In genomic region chr12:86634706-86635410, GRCh38 we compare ENCODE assay signal across 27 cellular contexts.
DNase-seq lines count a peak whose midpoint lies in the region; ATAC-seq, FAIRE-seq and TF ChIP-seq lines count a peak whose summit lies in the region.
"Had no signal": no experiment of that assay in that cellular context is flagged by ENCODE, and none has a peak within 500 bp of the region (broad histone marks: within the 10 kb centered on the region; RNA-seq: fewer than 3 reads in every experiment).

No MANE protein-coding gene starts in this region.

- CTCF ChIA-PET in MCF 10A (lab: Yijun Ruan, JAX): no interaction called here

- no peaks in the 10 kb centered on the region for H3K27me3 ChIP-seq in breast epithelium
- H3K27me3 ChIP-seq in astrocyte (ENCODE audit: insufficient read depth, low read length): no peaks in the 10 kb centered on the region
- no peaks in the 10 kb centered on the region for H3K27me3 ChIP-seq in foreskin keratinocyte
- H3K27me3 ChIP-seq: BLaER1 treated with 17β-estradiol and CSF1 and Interleukin-3, amounts not matched to agents 10 nM and 100 nM; gastrocnemius medialis; SJSA1 had no signal

- no peak for TF ChIP-seq CTCF in MCF 10A (IDR thresholded peaks at IDR 0.05; ENCODE audit: unreplicated experiment)
- TF ChIP-seq CTCF in breast epithelium (IDR thresholded peaks at IDR 0.05): no peak
- TF ChIP-seq CTCF in astrocyte (IDR thresholded peaks at IDR 0.05; ENCODE audit: insufficient read depth, low read depth, low read length): no peak
- no peak for TF ChIP-seq CTCF in foreskin keratinocyte (conservative IDR thresholded peaks at IDR 0.05)

- H3K4me3 Mint-ChIP-seq in MCF 10A (ENCODE audit: unreplicated experiment) (no peak overlapping the region), astrocyte (ENCODE audit: unreplicated experiment) (no peak overlapping the region)
- H3K4me3 Mint-ChIP-seq: activated B cell treated with CpG ODN at 0.5 μM for 24 hours; activated CD8-positive, alpha-beta T cell treated with anti-CD3 and anti-CD28 coated beads for 36 hours; activated naive CD4-positive, alpha-beta T cell treated with anti-CD3 and anti-CD28 coated beads for 36 hours; activated T-cell treated with anti-CD3 and anti-CD28 coated beads, Interleukin-2, amount 50 U/mL, for 24 hours; effector memory CD8-positive, alpha-beta T cell; HFFc6 had no signal

- no peak overlapping the region for H3K4me2 ChIP-seq in astrocyte (ENCODE audit: low read length)
- H3K4me2 ChIP-seq: BLaER1 treated with 17β-estradiol and CSF1 and Interleukin-3, amounts not matched to agents 10 nM and 100 nM had no signal

- intact Hi-C loops in MCF 10A (cut with micrococcal nuclease): no loop called here
- intact Hi-C loops in breast epithelium (cut with DNase I; ENCODE audit: low total_unique reads): no loop called here

- FAIRE-seq in astrocyte (lab: Jason Lieb, UNC) (peak; percentile 20), urothelium cell line (lab: Jason Lieb, UNC) (no peak)
- FAIRE-seq: K562 had no signal

- H3K9me3 Mint-ChIP-seq in MCF 10A (ENCODE audit: unreplicated experiment): peaks cover 8% of the 10 kb centered on the region
- H3K9me3 Mint-ChIP-seq in astrocyte (ENCODE audit: unreplicated experiment): no peaks in the 10 kb centered on the region

- peak; percentile 52 for DNase-seq in MCF 10A (ENCODE audit: unreplicated experiment)
- DNase-seq in breast epithelium (ENCODE audit: low spot score in 2 of 2): no peak
- DNase-seq in astrocyte (ENCODE audit: low read depth): peak; percentile 32
- DNase-seq in foreskin keratinocyte: peak; percentile 4 to 29
- DNase-seq in urothelium cell line (ENCODE audit: low spot score): peak; percentile 4
- DNase-seq in DMS 273 (lab: John Stamatoyannopoulos, UW; ENCODE audit: unreplicated experiment): no peak
- no peak for DNase-seq in GOT3 (lab: John Stamatoyannopoulos, UW)
- DNase-seq: 8988T; activated B cell treated with CpG ODN at 0.5 μM for 24 hours; activated CD8-positive, alpha-beta T cell treated with anti-CD3 and anti-CD28 coated beads for 36 hours; activated naive CD4-positive, alpha-beta T cell treated with anti-CD3 and anti-CD28 coated beads for 36 hours; activated T-cell treated with anti-CD3 and anti-CD28 coated beads, Interleukin-2, amount 50 U/mL, for 24 hours; DMS153; effector memory CD8-positive, alpha-beta T cell; gastrocnemius medialis; HFFc6; left ventricle myocardium superior; mucosa of descending colon; NCI-H526; substantia nigra; T-helper 2 cell; uterus had no signal

- H3K79me2 ChIP-seq in astrocyte (ENCODE audit: insufficient read depth, low read length): no peaks in the 10 kb centered on the region

- no peak overlapping the region for H2AFZ ChIP-seq in astrocyte (ENCODE audit: low read depth, low read length)

- no peak overlapping the region for H3K9ac ChIP-seq in astrocyte (ENCODE audit: low read length)
- H3K9ac ChIP-seq: BLaER1 treated with 17β-estradiol and CSF1 and Interleukin-3, amounts not matched to agents 10 nM and 100 nM had no signal

- H3K36me3 ChIP-seq in breast epithelium (no peaks in the 10 kb centered on the region), astrocyte (ENCODE audit: insufficient read depth, low read length) (no peaks in the 10 kb centered on the region)
- H3K36me3 ChIP-seq: BLaER1 treated with 17β-estradiol and CSF1 and Interleukin-3, amounts not matched to agents 10 nM and 100 nM; gastrocnemius medialis; SJSA1; uterus had no signal

- TF ChIP-seq POLR2A in breast epithelium (IDR thresholded peaks at IDR 0.05): no peak

- no peaks in the 10 kb centered on the region for H3K4me1 ChIP-seq in breast epithelium
- H3K4me1 ChIP-seq in astrocyte (ENCODE audit: insufficient read depth, low read length): no peaks in the 10 kb centered on the region
- no peaks in the 10 kb centered on the region for H3K4me1 ChIP-seq in foreskin keratinocyte
- H3K4me1 ChIP-seq: gastrocnemius medialis, SJSA1, uterus had no signal

- H3K27ac Mint-ChIP-seq in MCF 10A (ENCODE audit: low read depth, unreplicated experiment) (peak overlapping the region; percentile 49), astrocyte (ENCODE audit: unreplicated experiment) (no peak overlapping the region)
- H3K27ac Mint-ChIP-seq: activated B cell treated with CpG ODN at 0.5 μM for 24 hours; activated CD8-positive, alpha-beta T cell treated with anti-CD3 and anti-CD28 coated beads for 36 hours; activated naive CD4-positive, alpha-beta T cell treated with anti-CD3 and anti-CD28 coated beads for 36 hours; activated T-cell treated with anti-CD3 and anti-CD28 coated beads, Interleukin-2, amount 50 U/mL, for 24 hours; effector memory CD8-positive, alpha-beta T cell; HFFc6 had no signal

- no peaks in the 10 kb centered on the region for H4K20me1 ChIP-seq in astrocyte (ENCODE audit: insufficient read depth, low read length)
- H4K20me1 ChIP-seq: BLaER1 treated with 17β-estradiol and CSF1 and Interleukin-3, amounts not matched to agents 10 nM and 100 nM had no signal

- peaks cover under 1% of the 10 kb centered on the region for H3K36me3 Mint-ChIP-seq in MCF 10A (ENCODE audit: insufficient read depth, unreplicated experiment)
- H3K36me3 Mint-ChIP-seq in astrocyte (ENCODE audit: low read depth, unreplicated experiment): no peaks in the 10 kb centered on the region

- peak; percentile 89 for ATAC-seq in foreskin keratinocyte
- no peak for ATAC-seq in GM21737 (IDR thresholded peaks at IDR 0.05; ENCODE audit: unreplicated experiment)
- ATAC-seq: activated CD8-positive, alpha-beta T cell treated with anti-CD3 and anti-CD28 coated beads for 36 hours; effector memory CD8-positive, alpha-beta T cell; gastrocnemius medialis; K562; left ventricle myocardium superior; mucosa of descending colon had no signal

- no peaks in the 10 kb centered on the region for H3K9me3 ChIP-seq in breast epithelium
- no peaks in the 10 kb centered on the region for H3K9me3 ChIP-seq in astrocyte (ENCODE audit: insufficient read depth, low read depth, low read length)
- H3K9me3 ChIP-seq: BLaER1 treated with 17β-estradiol and CSF1 and Interleukin-3, amounts not matched to agents 10 nM and 100 nM; gastrocnemius medialis; SJSA1; uterus had no signal

- H3K27ac ChIP-seq in breast epithelium (no peak overlapping the region), astrocyte (ENCODE audit: low read depth, low read length) (no peak overlapping the region), foreskin keratinocyte (no peak overlapping the region)
- H3K27ac ChIP-seq: BLaER1 treated with 17β-estradiol and CSF1 and Interleukin-3, amounts not matched to agents 10 nM and 100 nM; gastrocnemius medialis; HL-60; SJSA1; uterus had no signal

- no peaks in the 10 kb centered on the region for H3K27me3 Mint-ChIP-seq in MCF 10A (ENCODE audit: insufficient read depth, unreplicated experiment)
- H3K27me3 Mint-ChIP-seq in astrocyte (ENCODE audit: low read depth, unreplicated experiment): no peaks in the 10 kb centered on the region
- H3K27me3 Mint-ChIP-seq: activated B cell treated with CpG ODN at 0.5 μM for 24 hours; activated CD8-positive, alpha-beta T cell treated with anti-CD3 and anti-CD28 coated beads for 36 hours; activated T-cell treated with anti-CD3 and anti-CD28 coated beads, Interleukin-2, amount 50 U/mL, for 24 hours; effector memory CD8-positive, alpha-beta T cell had no signal

- BruUV-seq in MCF 10A (replicated peaks; lab: Mats Ljungman, UMichigan): no TSS peak

- POLR2A ChIA-PET in MCF 10A (lab: Yijun Ruan, JAX): interaction anchor here (0.7 to 1.5 kb wide), 3 partner anchors 25 to 30 kb away, joined by 3 to 4 read pairs (median 3); no protein-coding TSS in a partner anchor

- H3K4me3 ChIP-seq in breast epithelium (no peak overlapping the region), astrocyte (ENCODE audit: insufficient read depth, low read depth, low read length) (no peak overlapping the region)
- H3K4me3 ChIP-seq: BLaER1 treated with 17β-estradiol and CSF1 and Interleukin-3, amounts not matched to agents 10 nM and 100 nM; gastrocnemius medialis; K562; mucosa of descending colon; SJSA1; uterus had no signal

- H3K4me1 Mint-ChIP-seq in MCF 10A (ENCODE audit: insufficient read depth, unreplicated experiment) (no peaks in the 10 kb centered on the region), astrocyte (ENCODE audit: low read depth, unreplicated experiment) (peaks cover 3% of the 10 kb centered on the region)
- H3K4me1 Mint-ChIP-seq: activated B cell treated with CpG ODN at 0.5 μM for 24 hours had no signal

Comparison
In these comparisons a context has a peak if more than half of its experiments do, and no peak if none do; other contexts are left out.
1. DNase-seq: peak in MCF 10A (single experiment), astrocyte (single experiment), foreskin keratinocyte (2 of 2) and urothelium cell line (single experiment); none in breast epithelium (0 of 2), DMS 273 (single experiment) and GOT3 (single experiment).